ENCODE assay signal across 9 cellular contexts in the genomic region with DNA sequence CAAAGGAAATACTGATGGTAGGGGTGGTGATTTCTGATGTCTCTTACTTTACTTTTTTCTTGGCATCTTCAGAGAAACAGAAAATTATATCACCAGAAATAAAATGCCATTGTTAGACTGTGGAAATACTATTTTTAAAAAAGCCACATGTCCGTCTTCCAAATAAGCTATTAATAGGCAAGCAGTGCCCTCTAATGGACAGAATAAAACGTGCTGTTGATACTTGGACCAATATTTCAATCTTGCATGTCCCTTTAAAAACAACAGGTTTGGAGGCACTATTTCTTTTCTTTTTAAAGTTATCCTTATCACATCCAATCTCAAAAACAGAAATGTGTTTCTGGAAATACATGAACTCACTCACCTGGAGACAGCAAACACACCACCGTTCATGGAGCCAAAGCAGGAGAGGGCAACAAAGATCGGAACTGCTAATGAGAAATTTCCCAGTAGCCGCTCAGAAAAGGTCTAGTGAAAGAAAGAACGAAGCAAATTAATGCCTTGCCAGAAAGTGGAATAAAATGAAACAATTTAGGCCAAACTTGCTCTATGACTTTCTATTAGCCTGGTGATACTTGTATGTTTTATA. TPM values are rescaled to one million over a fixed set of nuclear protein-coding genes. Genes with fewer than 3 reads are reported as not detected.
DNase-seq lines count a peak whose midpoint lies in the region; ATAC-seq and TF ChIP-seq lines count a peak whose summit lies in the region.
"Had no signal": no experiment of that assay in that cellular context is flagged by ENCODE, and none has a peak within 500 bp of the region (broad histone marks: within the 10 kb centered on the region; RNA-seq: fewer than 3 reads in every experiment).

No MANE protein-coding gene starts in this region.

- TF ChIP-seq CTCF in dorsolateral prefrontal cortex (IDR thresholded peaks at IDR 0.05 in 54 of 56, conservative IDR thresholded peaks at IDR 0.05 in 2 of 56; ENCODE audit: low read depth in 1 of 56, partially characterized antibody in 56 of 56) (peak; percentile 36 to 88 (median 70)), mucosa of descending colon (IDR thresholded peaks at IDR 0.05) (peak; percentile 8)

- no peaks in the 10 kb centered on the region for H3K27me3 ChIP-seq in dorsolateral prefrontal cortex

- ATAC-seq in HG02870 (IDR thresholded peaks at IDR 0.05; ENCODE audit: unreplicated experiment) (peak; percentile 52), mucosa of descending colon (peak; percentile 49)
- ATAC-seq in activated CD4-positive, CD25-positive, alpha-beta regulatory T cell treated with anti-CD3 and anti-CD28 coated beads, Interleukin-2, amount 50 U/mL, for 24 hours = no peak

- no peaks in the 10 kb centered on the region for H3K4me1 ChIP-seq in mucosa of descending colon (ENCODE audit: low read depth)

- peak overlapping the region in 28 of 59 donors; percentile 0 to 55 (median 21) for H3K4me3 ChIP-seq in dorsolateral prefrontal cortex
- H3K4me3 ChIP-seq in mucosa of descending colon = no peak overlapping the region

- DNase-seq in NCI-H146 (lab: John Stamatoyannopoulos, UW) = peak; percentile 20
- DNase-seq in NCI-H146 treated with DMSO at 0.1 percent for 48 hours (lab: John Stamatoyannopoulos, UW; ENCODE audit: unreplicated experiment) = no peak
- peak; percentile 43 for DNase-seq in NOMO-1 treated with DMSO at 0.1 percent for 48 hours (lab: John Stamatoyannopoulos, UW; ENCODE audit: unreplicated experiment)
- no peak for DNase-seq in dorsolateral prefrontal cortex
- DNase-seq in mucosa of descending colon = peak in 1 of 3 donors; percentile 58
- no peak for DNase-seq in activated CD4-positive, alpha-beta T cell treated with anti-CD3 and anti-CD28 coated beads, Interleukin-2, amount 50 U/mL, for 4 hours
- DNase-seq: activated naive CD8-positive, alpha-beta T cell treated with anti-CD3 and anti-CD28 coated beads, Interleukin-2, amount 10 ng/mL, durations not matched to agents 7 days and 5 days had no signal

- H3K27ac ChIP-seq in dorsolateral prefrontal cortex = peak overlapping the region in 48 of 59 donors; percentile 0 to 90 (median 57)

- intact Hi-C loops in dorsolateral prefrontal cortex (cut with DNase I) (loop anchor here (5.0 to 10.0 kb wide), 4 partner anchors 146 to 499 kb away; no protein-coding TSS in a partner anchor), mucosa of descending colon (cut with DNase I, micrococcal nuclease) (no loop called here)

- no peaks in the 10 kb centered on the region for H3K9me3 ChIP-seq in mucosa of descending colon

- H3K36me3 ChIP-seq in mucosa of descending colon (ENCODE audit: low read depth) = no peaks in the 10 kb centered on the region

RNA-seq across cellular contexts. Expression of gene SLC7A11, which starts 59.2 kb away (rescaled TPM):
- total RNA-seq in dorsolateral prefrontal cortex = 10 to 100 TPM; 11.1 to 72.6 (median 26.2) TPM
- 1 to 10 TPM in 2 of 3 donors, under 1 TPM in 1; 0.70 to 2.9 (median 1.5) TPM for total RNA-seq in mucosa of descending colon

Comparison
In these comparisons a context has a peak if more than half of its experiments do, and no peak if none do; other contexts are left out.
1. DNase-seq: peak in NCI-H146 (single experiment) and NOMO-1 treated with DMSO at 0.1 percent for 48 hours (single experiment); none in NCI-H146 treated with DMSO at 0.1 percent for 48 hours (single experiment), dorsolateral prefrontal cortex (0 of 10) and activated CD4-positive, alpha-beta T cell treated with anti-CD3 and anti-CD28 coated beads, Interleukin-2, amount 50 U/mL, for 4 hours (0 of 2).
2. ATAC-seq: peak in HG02870 (single experiment) and mucosa of descending colon (single experiment); none in activated CD4-positive, CD25-positive, alpha-beta regulatory T cell treated with anti-CD3 and anti-CD28 coated beads, Interleukin-2, amount 50 U/mL, for 24 hours (0 of 2).
3. intact Hi-C loops: an anchor here in dorsolateral prefrontal cortex (5.0 to 10.0 kb wide); none called in mucosa of descending colon.